In the genomic region with DNA sequence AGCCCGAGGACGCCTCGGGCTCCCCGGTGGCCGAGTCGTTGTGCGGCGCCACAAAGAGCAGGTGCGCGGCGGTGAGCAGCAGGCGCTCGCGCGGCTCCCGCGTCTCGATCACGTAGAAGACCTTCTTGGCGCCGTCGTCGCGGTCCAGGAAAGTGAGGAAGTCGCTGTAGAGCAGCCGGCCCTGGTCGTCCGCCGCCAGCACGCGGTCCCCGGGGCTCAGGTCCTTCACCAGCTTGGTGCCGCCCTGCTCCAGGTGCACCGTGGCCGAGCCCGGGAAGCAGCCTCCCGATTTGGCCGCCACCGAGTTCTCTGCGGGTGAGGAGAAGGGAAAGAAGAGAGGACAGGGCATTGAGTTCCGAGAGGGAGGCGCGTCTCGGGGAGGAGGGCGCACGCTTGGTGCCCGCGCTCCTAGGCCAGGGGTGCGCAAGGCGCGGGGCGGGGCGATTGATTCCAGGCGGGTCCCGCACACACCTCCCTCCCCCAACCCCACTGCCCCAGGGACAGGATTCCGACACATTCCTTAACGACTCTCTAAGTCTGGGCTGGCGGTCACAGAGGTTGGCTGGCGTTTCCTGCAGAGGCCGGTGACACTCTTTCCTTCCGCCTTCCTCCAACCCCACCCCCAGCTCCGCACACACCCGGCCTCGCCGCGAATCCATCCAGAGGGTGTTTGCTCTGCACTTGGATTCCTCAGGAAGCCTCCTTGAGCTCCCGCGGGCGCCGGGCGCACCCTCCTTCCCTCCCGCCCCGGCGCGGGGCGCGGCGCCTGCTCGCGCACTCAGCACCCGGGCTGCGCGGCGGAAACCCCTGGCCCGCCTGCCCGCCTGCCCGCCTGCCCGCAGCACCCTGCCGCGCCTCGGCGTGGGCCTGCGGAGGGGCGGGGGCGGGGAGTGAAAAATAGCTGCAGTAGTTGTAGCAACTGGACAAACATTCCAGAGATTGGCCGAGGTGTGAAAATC, we compare ENCODE assay signal across 8 cellular contexts. TPM values are rescaled to one million over a fixed set of nuclear protein-coding genes. Genes with fewer than 3 reads are reported as not detected.
DNase-seq lines count a peak whose midpoint lies in the region; ATAC-seq and TF ChIP-seq lines count a peak whose summit lies in the region.

No MANE protein-coding gene starts in this region.

- no peak for TF ChIP-seq CTCF in adrenal gland (IDR thresholded peaks at IDR 0.05)

- H3K36me3 ChIP-seq in iPS DF 6.9 (ENCODE audit: control insufficient read depth, insufficient read depth, low read length) (no peaks in the 10 kb centered on the region), adrenal gland (replicated peaks in 1 of 2) (no peaks in the 10 kb centered on the region)

- WGBS in iPS DF 6.9 (ENCODE audit: insufficient coverage, insufficient read length): no CpG with 5 or more reads among the region's 96 CpGs
- WGBS in adrenal gland, 4 donors: 45 to 63% (median 53%) methylated on average over 40 to 96 of the region's 96 CpGs

- H3K27me3 ChIP-seq in iPS DF 6.9 (ENCODE audit: control insufficient read depth, insufficient read depth, low read length) (peaks cover 63% of the 10 kb centered on the region), adrenal gland (peaks cover 13% of the 10 kb centered on the region)

- H3K9me3 ChIP-seq in iPS DF 6.9 (ENCODE audit: control insufficient read depth, insufficient read depth, low read length) (no peaks in the 10 kb centered on the region), adrenal gland (replicated peaks in 1 of 3) (no peaks in the 10 kb centered on the region)

- H3K4me3 ChIP-seq in iPS DF 6.9 (ENCODE audit: low read length) (peak overlapping the region; percentile 22; the same call in 1 of the 2 replicates), adrenal gland (no peak overlapping the region)

- no peak for TF ChIP-seq POLR2A in adrenal gland (IDR thresholded peaks at IDR 0.05)

- peak overlapping the region; percentile 70 for H3K4me3 Mint-ChIP-seq in activated CD8-positive, alpha-beta memory T cell treated with anti-CD3 and anti-CD28 coated beads, Interleukin-2, amount 10 ng/mL, durations not matched to agents 7 days and 5 days
- peak overlapping the region; percentile 78 to 91 for H3K4me3 Mint-ChIP-seq in stimulated activated naive B cell treated with anti-CD40 and anti-IgM and Interleukin-4, amounts not matched to agents 10 μg/mL and 1 μg/mL and 100 μg/mL, for 72 hours

- H3K27me3 Mint-ChIP-seq in activated CD8-positive, alpha-beta memory T cell treated with anti-CD3 and anti-CD28 coated beads, Interleukin-2, amount 10 ng/mL, durations not matched to agents 7 days and 5 days: peaks cover 71% of the 10 kb centered on the region
- H3K27me3 Mint-ChIP-seq in stimulated activated naive B cell treated with anti-CD40 and anti-IgM and Interleukin-4, amounts not matched to agents 10 μg/mL and 1 μg/mL and 100 μg/mL, for 72 hours: peaks cover 55 to 68% of the 10 kb centered on the region in 2 donors

- H3K36me3 Mint-ChIP-seq in activated CD8-positive, alpha-beta memory T cell treated with anti-CD3 and anti-CD28 coated beads, Interleukin-2, amount 10 ng/mL, durations not matched to agents 7 days and 5 days: no peaks in the 10 kb centered on the region
- no peaks in the 10 kb centered on the region for H3K36me3 Mint-ChIP-seq in stimulated activated naive B cell treated with anti-CD40 and anti-IgM and Interleukin-4, amounts not matched to agents 10 μg/mL and 1 μg/mL and 100 μg/mL, for 72 hours

- ATAC-seq in activated CD8-positive, alpha-beta memory T cell treated with anti-CD3 and anti-CD28 coated beads, Interleukin-2, amount 10 ng/mL, durations not matched to agents 7 days and 5 days: no peak
- ATAC-seq in stimulated activated naive B cell treated with anti-CD40 and anti-IgM and Interleukin-4, amounts not matched to agents 10 μg/mL and 1 μg/mL and 100 μg/mL, for 72 hours (replicated peaks): no peak

- DNase-seq in activated CD8-positive, alpha-beta memory T cell treated with anti-CD3 and anti-CD28 coated beads, Interleukin-2, amount 10 ng/mL, durations not matched to agents 7 days and 5 days: no peak
- DNase-seq in activated CD8-positive, alpha-beta memory T cell treated with anti-CD3 and anti-CD28 coated beads, Interleukin-2, amount 50 U/mL, for 48 hours: no peak
- DNase-seq in UCSD-AML1 (lab: John Stamatoyannopoulos, UW; ENCODE audit: unreplicated experiment): peak; percentile 63
- DNase-seq in iPS DF 6.9 (ENCODE audit: low read depth, low spot score): no peak
- no peak for DNase-seq in stimulated activated naive B cell treated with anti-CD40 and anti-IgM and Interleukin-4, amounts not matched to agents 10 μg/mL and 1 μg/mL and 100 μg/mL, for 72 hours
- DNase-seq in adrenal gland: no peak
- DNase-seq in medulla oblongata (ENCODE audit: extremely low spot score): no peak
- no peak for DNase-seq in HK-2 (ENCODE audit: unreplicated experiment)

- H3K4me1 ChIP-seq in iPS DF 6.9 (ENCODE audit: control insufficient read depth, insufficient read depth, low read length) (peaks cover 1% of the 10 kb centered on the region; the same call in 1 of the 2 replicates), adrenal gland (replicated peaks in 1 of 2) (peaks cover 0 to 19% of the 10 kb centered on the region in 2 donors)

- H3K4me1 Mint-ChIP-seq in activated CD8-positive, alpha-beta memory T cell treated with anti-CD3 and anti-CD28 coated beads, Interleukin-2, amount 10 ng/mL, durations not matched to agents 7 days and 5 days: peaks cover 20% of the 10 kb centered on the region
- H3K4me1 Mint-ChIP-seq in stimulated activated naive B cell treated with anti-CD40 and anti-IgM and Interleukin-4, amounts not matched to agents 10 μg/mL and 1 μg/mL and 100 μg/mL, for 72 hours: peaks cover 16 to 47% of the 10 kb centered on the region in 2 donors

- CTCF ChIA-PET in activated CD8-positive, alpha-beta memory T cell treated with anti-CD3 and anti-CD28 coated beads, Interleukin-2, amount 10 ng/mL, durations not matched to agents 7 days and 5 days (lab: Charles Lee): no interaction called here

- H3K27ac Mint-ChIP-seq in activated CD8-positive, alpha-beta memory T cell treated with anti-CD3 and anti-CD28 coated beads, Interleukin-2, amount 10 ng/mL, durations not matched to agents 7 days and 5 days: no peak overlapping the region
- peak overlapping the region; percentile 77 for H3K27ac Mint-ChIP-seq in stimulated activated naive B cell treated with anti-CD40 and anti-IgM and Interleukin-4, amounts not matched to agents 10 μg/mL and 1 μg/mL and 100 μg/mL, for 72 hours

- H3K27ac ChIP-seq in iPS DF 6.9 (ENCODE audit: low read length) (no peak overlapping the region), adrenal gland (no peak overlapping the region)

- intact Hi-C loops in adrenal gland (cut with DNase I): loop anchor here (10.0 kb wide), 2 partner anchors 741 to 801 kb away; no protein-coding TSS in a partner anchor

- no peaks in the 10 kb centered on the region for H3K9me3 Mint-ChIP-seq in activated CD8-positive, alpha-beta memory T cell treated with anti-CD3 and anti-CD28 coated beads, Interleukin-2, amount 10 ng/mL, durations not matched to agents 7 days and 5 days (ENCODE audit: low read depth)
- no peaks in the 10 kb centered on the region for H3K9me3 Mint-ChIP-seq in stimulated activated naive B cell treated with anti-CD40 and anti-IgM and Interleukin-4, amounts not matched to agents 10 μg/mL and 1 μg/mL and 100 μg/mL, for 72 hours

RNA-seq across cellular contexts. Expression of a gene that starts 8.6 kb away (rescaled TPM):
- total RNA-seq in activated CD8-positive, alpha-beta memory T cell treated with anti-CD3 and anti-CD28 coated beads, Interleukin-2, amount 10 ng/mL, durations not matched to agents 7 days and 5 days: not detected
- 10 to 100 TPM in 5 of 8 donors, 1 to 10 TPM in 3; 3.3 to 38.0 (median 15.2) TPM for total RNA-seq in adrenal gland
- 10 to 100 TPM in 1 of 3 donors, 1 to 10 TPM in 2; 3.0 to 13.7 (median 7.0) TPM for polyA plus RNA-seq in adrenal gland

Comparison
In these comparisons a context has a peak if more than half of its experiments do, and no peak if none do; other contexts are left out.
1. RNA of a gene that starts 8.6 kb away (total RNA-seq): 3.3 to 38.0 TPM in adrenal gland; not detected in activated CD8-positive, alpha-beta memory T cell treated with anti-CD3 and anti-CD28 coated beads, Interleukin-2, amount 10 ng/mL, durations not matched to agents 7 days and 5 days; every median in the first group is over 4 times any median in the second.